8 cellular contexts compared by ENCODE assay signal in genomic region chr4:48340905-48341775, GRCh38. TPM values are rescaled to one million over a fixed set of nuclear protein-coding genes. Genes with fewer than 3 reads are reported as not detected.
DNase-seq lines count a peak whose midpoint lies in the region; ATAC-seq and TF ChIP-seq lines count a peak whose summit lies in the region.

Gene SLAIN2 (plus strand): TSS chr4:48341529. CDS start chr4:48341740, 211 bp downstream.

- no peaks in the 10 kb centered on the region for H3K27me3 ChIP-seq in BLaER1 treated with 17β-estradiol and CSF1 and Interleukin-3, amounts not matched to agents 10 nM and 100 nM

- no peaks in the 10 kb centered on the region for H3K9me3 Mint-ChIP-seq in activated CD4-positive, alpha-beta T cell treated with anti-CD3 and anti-CD28 coated beads, Interleukin-2, amount 10 ng/mL, durations not matched to agents 24 days and 14 days

- peaks cover 6% of the 10 kb centered on the region for H3K36me3 Mint-ChIP-seq in activated CD4-positive, alpha-beta T cell treated with anti-CD3 and anti-CD28 coated beads, Interleukin-2, amount 10 ng/mL, durations not matched to agents 24 days and 14 days (ENCODE audit: low read depth)

- peaks cover 32 to 67% (median 38%) of the 10 kb centered on the region in 10 experiments for H3K4me1 ChIP-seq in BLaER1 treated with 17β-estradiol and CSF1 and Interleukin-3, amounts not matched to agents 10 nM and 100 nM

- H3K4me3 ChIP-seq in BLaER1 treated with 17β-estradiol and CSF1 and Interleukin-3, amounts not matched to agents 10 nM and 100 nM, result peak within 1 kb of the TSS; percentile 77 to 98 (median 98)
- peak within 1 kb of the TSS; percentile 91 for H3K4me3 ChIP-seq in coronary artery

- DNase-seq in GM19240 (ENCODE audit: insufficient read length, low spot score) (peak; percentile 88), NCI-H526 (lab: John Stamatoyannopoulos, UW) (peak; percentile 90 to 99), coronary artery (ENCODE audit: low spot score) (peak; percentile 100), left colon (peak; percentile 100)
- DNase-seq in activated CD4-positive, alpha-beta T cell treated with anti-CD3 and anti-CD28 coated beads, Interleukin-2, amount 10 ng/mL, durations not matched to agents 24 days and 14 days, result peak; percentile 100
- peak; percentile 97 for DNase-seq in stimulated activated CD4-positive, alpha-beta T cell treated with anti-CD3 and anti-CD28 coated beads, Interleukin-1b, Interleukin-23, amount 100 ng/mL, for 48 hours

- peaks cover 27 to 46% (median 41%) of the 10 kb centered on the region in 11 experiments; a peak in 20 of 22 replicates for H4K20me1 ChIP-seq in BLaER1 treated with 17β-estradiol and CSF1 and Interleukin-3, amounts not matched to agents 10 nM and 100 nM

- peak within 1 kb of the TSS; percentile 98 for H3K27ac Mint-ChIP-seq in activated CD4-positive, alpha-beta T cell treated with anti-CD3 and anti-CD28 coated beads, Interleukin-2, amount 10 ng/mL, durations not matched to agents 24 days and 14 days

- H3K9me3 ChIP-seq in BLaER1 treated with 17β-estradiol and CSF1 and Interleukin-3, amounts not matched to agents 10 nM and 100 nM (replicated peaks in 1 of 11), result no peaks in the 10 kb centered on the region

- H3K4me2 ChIP-seq in BLaER1 treated with 17β-estradiol and CSF1 and Interleukin-3, amounts not matched to agents 10 nM and 100 nM, result peak within 1 kb of the TSS; percentile 87 to 96 (median 93)

- peaks cover 55% of the 10 kb centered on the region for H3K4me1 Mint-ChIP-seq in activated CD4-positive, alpha-beta T cell treated with anti-CD3 and anti-CD28 coated beads, Interleukin-2, amount 10 ng/mL, durations not matched to agents 24 days and 14 days

- intact Hi-C loops in activated CD4-positive, alpha-beta T cell treated with anti-CD3 and anti-CD28 coated beads, Interleukin-2, amount 10 ng/mL, durations not matched to agents 24 days and 14 days (cut with micrococcal nuclease), result loop anchor here (1.0 to 10.0 kb wide), 9 partner anchors 25 to 564 kb away; partner anchors contain the start of genes FRYL, NFXL1, OCIAD1 and OCIAD2
- intact Hi-C loops in left colon (cut with DNase I, micrococcal nuclease), result no loop called here

- H3K4me3 Mint-ChIP-seq in activated CD4-positive, alpha-beta T cell treated with anti-CD3 and anti-CD28 coated beads, Interleukin-2, amount 10 ng/mL, durations not matched to agents 24 days and 14 days, result peak within 1 kb of the TSS; percentile 100

- 0 out of 22 replicates have a peak, but pooled peaks cover 0 to 2% (median 0%) of the 10 kb centered on the region in 11 experiments for H3K36me3 ChIP-seq in BLaER1 treated with 17β-estradiol and CSF1 and Interleukin-3, amounts not matched to agents 10 nM and 100 nM

- peak; percentile 88 for ATAC-seq in HG03460 (IDR thresholded peaks at IDR 0.05; ENCODE audit: unreplicated experiment)
- peak; percentile 85 for ATAC-seq in left colon

- H3K27ac ChIP-seq in BLaER1 treated with 17β-estradiol and CSF1 and Interleukin-3, amounts not matched to agents 10 nM and 100 nM, result peak within 1 kb of the TSS; percentile 90 to 98 (median 94)
- H3K27ac ChIP-seq in coronary artery, result peak within 1 kb of the TSS; percentile 96 to 97

- TF ChIP-seq CTCF in coronary artery (IDR thresholded peaks at IDR 0.05), result no peak

- peak within 1 kb of the TSS; percentile 95 to 98 (median 97) for H3K9ac ChIP-seq in BLaER1 treated with 17β-estradiol and CSF1 and Interleukin-3, amounts not matched to agents 10 nM and 100 nM

- no peaks in the 10 kb centered on the region for H3K27me3 Mint-ChIP-seq in activated CD4-positive, alpha-beta T cell treated with anti-CD3 and anti-CD28 coated beads, Interleukin-2, amount 10 ng/mL, durations not matched to agents 24 days and 14 days

RNA-seq across cellular contexts. Expression of gene SLAIN2, which starts in this region (rescaled TPM):
- total RNA-seq in activated CD4-positive, alpha-beta T cell treated with anti-CD3 and anti-CD28 coated beads, Interleukin-2, amount 10 ng/mL, durations not matched to agents 24 days and 14 days, result 77.6 and 80.2 TPM in 2 replicates
- 10 to 100 TPM; 90.1 to 94.4 TPM for total RNA-seq in left colon

Comparison
In these comparisons a context has a peak if more than half of its experiments do, and no peak if none do; other contexts are left out.
1. Peak in every context shown above with its lines: DNase-seq, ATAC-seq, H3K4me3 ChIP-seq and H3K27ac ChIP-seq.